ENCODE assay signal across 8 cellular contexts in the genomic region with DNA sequence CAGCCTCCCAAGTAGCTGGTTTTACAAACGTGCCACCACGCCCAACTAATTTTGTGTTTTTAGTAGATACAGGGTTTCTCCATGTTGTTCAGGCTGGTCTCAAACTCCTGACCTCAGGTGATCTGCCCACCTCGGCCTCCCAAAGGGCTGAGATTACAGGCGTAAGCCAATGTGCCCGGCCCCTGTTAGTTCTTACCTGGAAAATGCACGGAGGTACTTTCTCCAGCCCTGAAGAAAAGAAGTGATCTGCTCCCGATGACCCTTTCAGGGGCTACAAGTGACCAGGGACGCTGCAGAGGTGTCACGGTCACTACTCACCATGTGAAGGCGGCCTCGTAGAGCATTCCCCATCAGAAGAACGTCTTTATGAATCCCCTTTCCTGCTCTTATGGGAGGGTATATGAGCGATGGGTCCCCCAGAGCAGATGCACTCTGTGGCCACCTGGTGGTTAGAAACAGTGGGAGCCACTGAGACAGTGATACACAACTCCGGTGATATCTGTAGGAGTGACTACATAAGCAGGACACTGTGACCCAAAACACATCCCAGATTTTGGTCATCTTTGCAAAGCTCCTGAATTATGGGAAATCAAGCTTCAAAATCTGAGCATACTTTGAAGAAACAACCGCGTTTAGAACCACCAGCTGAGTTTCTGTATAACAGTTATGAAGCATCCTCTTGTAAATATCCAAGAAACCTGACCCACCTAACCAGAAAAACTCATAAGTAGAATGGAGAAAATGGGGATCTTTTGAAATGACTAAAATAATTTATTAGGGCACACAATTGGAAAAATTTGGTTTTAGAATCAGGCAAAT.
DNase-seq lines count a peak whose midpoint lies in the region; ATAC-seq, FAIRE-seq and TF ChIP-seq lines count a peak whose summit lies in the region.
"Not testable (repeated sequence)": the region's sequence is repeated elsewhere in the genome, so short reads cannot be mapped to it uniquely, and the experiment has no call there.

No MANE protein-coding gene starts in this region.

- H2AFZ ChIP-seq in keratinocyte (ENCODE audit: control insufficient read depth, low read length): not testable (repeated sequence)

- not testable (repeated sequence) for FAIRE-seq in A549 (lab: Jason Lieb, UNC)
- FAIRE-seq in keratinocyte (lab: Jason Lieb, UNC): peak; percentile 41

- not testable (repeated sequence) for H3K9ac ChIP-seq in colonic mucosa (ENCODE audit: low read depth in 2 of 2, low read length in 2 of 2); keratinocyte (ENCODE audit: control insufficient read depth, extremely low read depth, insufficient read depth, low read length)

- not testable (repeated sequence) for H3K9me3 ChIP-seq in A549; RWPE2 (ENCODE audit: severe bottlenecking); colonic mucosa; keratinocyte (ENCODE audit: control insufficient read depth, low read depth, low read length); psoas muscle

- POLR2A ChIA-PET in A549 (lab: Yijun Ruan, JAX): not testable (repeated sequence)

- H3K4me1 ChIP-seq in A549; RWPE2 (ENCODE audit: insufficient read depth, poor library complexity, severe bottlenecking); colonic mucosa; keratinocyte (ENCODE audit: control insufficient read depth, extremely low read depth, insufficient read depth, low read length); psoas muscle: not testable (repeated sequence)

- dilution Hi-C loops in keratinocyte (cut with MboI; ENCODE audit: extremely low pct_ligation_motif_present, low sequenced_read_pairs): not testable (repeated sequence)

- not testable (repeated sequence) for H4K20me1 ChIP-seq in keratinocyte (ENCODE audit: control insufficient read depth, extremely low read depth, insufficient read depth, low read length)

- not testable (repeated sequence) for H3K27me3 ChIP-seq in GM06990 (replicated peaks; ENCODE audit: control insufficient read depth, insufficient read depth, low read length); RWPE2 (ENCODE audit: insufficient read depth, poor library complexity, severe bottlenecking); colonic mucosa; keratinocyte (ENCODE audit: control insufficient read depth, extremely low read depth, insufficient read depth, low read length); psoas muscle (ENCODE audit: insufficient read depth in 3 of 3, low read length in 2 of 3)

- intact Hi-C loops in colonic mucosa (cut with DNase I); psoas muscle (cut with DNase I): not testable (repeated sequence)

- H3K27ac ChIP-seq in A549: peak overlapping the region; percentile 56 to 67; a peak in 4 of 6 replicates
- H3K27ac ChIP-seq in RWPE2 (ENCODE audit: poor library complexity, severe bottlenecking); colonic mucosa; keratinocyte (ENCODE audit: control insufficient read depth, insufficient read depth, low read length); psoas muscle: not testable (repeated sequence)

- not testable (repeated sequence) for H3K79me2 ChIP-seq in keratinocyte (ENCODE audit: control insufficient read depth, insufficient read depth, low read length)

- ATAC-seq in A549 (peak; percentile 96), RWPE2 (ENCODE audit: low read depth) (peak; percentile 66)
- not testable (repeated sequence) for ATAC-seq in psoas muscle

- peak; percentile 59 to 74 for TF ChIP-seq RAD21 in A549 (conservative IDR thresholded peaks at IDR 0.05 in 1 of 2, IDR thresholded peaks at IDR 0.05 in 1 of 2)

- not testable (repeated sequence) for H3K9me1 ChIP-seq in keratinocyte (ENCODE audit: control insufficient read depth, extremely low read depth, insufficient read depth, low read length)

- not testable (repeated sequence) for TF ChIP-seq POLR2A in A549 (IDR thresholded peaks at IDR 0.05; ENCODE audit: low read length)

- H3K4me3 ChIP-seq in A549: 0 out of 3 replicates have a peak overlapping the region, but pooled peaks have one; percentile 18
- H3K4me3 ChIP-seq in GM06990 (replicated peaks; ENCODE audit: low read depth, low read length); RWPE2 (ENCODE audit: severe bottlenecking); colonic mucosa; keratinocyte (ENCODE audit: control insufficient read depth in 2 of 3, extremely low read depth in 1 of 3, insufficient read depth in 2 of 3, low read depth in 1 of 3, low read length in 3 of 3); psoas muscle: not testable (repeated sequence)

- DNase-seq in A549 (ENCODE audit: low read depth in 1 of 2, low spot score in 1 of 2): peak; percentile 40 to 46
- not testable (repeated sequence) for DNase-seq in GM06990 (ENCODE audit: extremely low read depth, insufficient read length); RWPE2 (ENCODE audit: low spot score); keratinocyte (ENCODE audit: low read depth, low spot score); psoas muscle
- peak; percentile 24 for DNase-seq in LoVo (ENCODE audit: low spot score)
- DNase-seq in activated T-cell treated with anti-CD3 and anti-CD28 coated beads for 4 hours: peak; percentile 14
- DNase-seq in colonic mucosa: peak; percentile 23

- TF ChIP-seq CTCF in A549 (IDR thresholded peaks at IDR 0.05) (peak; percentile 61), GM06990 (IDR thresholded peaks at IDR 0.05; ENCODE audit: insufficient read depth, low read length, poor library complexity, severe bottlenecking) (peak; percentile 74), RWPE2 (IDR thresholded peaks at IDR 0.05; ENCODE audit: poor library complexity, severe bottlenecking) (peak; percentile 58), colonic mucosa (IDR thresholded peaks at IDR 0.05) (peak; percentile 56), keratinocyte (optimal IDR thresholded peaks at IDR 0.05 in 1 of 3, IDR thresholded peaks at IDR 0.05 in 1 of 3, conservative IDR thresholded peaks at IDR 0.05 in 1 of 3; ENCODE audit: extremely low read depth in 1 of 3, insufficient read depth in 2 of 3, low read length in 3 of 3) (peak; percentile 16 to 76 (median 53)), psoas muscle (IDR thresholded peaks at IDR 0.05) (peak; percentile 34)

- TF ChIP-seq EP300 in A549 (IDR thresholded peaks at IDR 0.05): not testable (repeated sequence)

- H3K4me2 ChIP-seq in A549: peak overlapping the region; percentile 70
- H3K4me2 ChIP-seq in keratinocyte (ENCODE audit: control insufficient read depth, extremely low read depth, insufficient read depth, low read depth, low read length): not testable (repeated sequence)

- CTCF ChIA-PET in A549 (lab: Yijun Ruan, JAX): not testable (repeated sequence)

- H3K36me3 ChIP-seq in GM06990 (ENCODE audit: control insufficient read depth, insufficient read depth, low read length); RWPE2 (ENCODE audit: low read depth); colonic mucosa; keratinocyte (ENCODE audit: control insufficient read depth in 2 of 2, extremely low read depth in 1 of 2, insufficient read depth in 2 of 2, low read length in 2 of 2); psoas muscle (ENCODE audit: insufficient read depth in 1 of 2, low read depth in 1 of 2): not testable (repeated sequence)

- 23% methylated on average over 16 of the region's 16 CpGs for WGBS in A549 (ENCODE audit: missing lambda C conversion rate)
- 41 to 43% (median 42%) methylated on average over 16 of the region's 16 CpGs for WGBS in psoas muscle, 3 donors

TF ChIP-seq in A549, 52 proteins besides CTCF, POLR2A, EP300 and RAD21:
- TF ChIP-seq SMC3 (IDR thresholded peaks at IDR 0.05): peak; percentile 81
